8 cellular contexts compared by ENCODE assay signal in the genomic region with DNA sequence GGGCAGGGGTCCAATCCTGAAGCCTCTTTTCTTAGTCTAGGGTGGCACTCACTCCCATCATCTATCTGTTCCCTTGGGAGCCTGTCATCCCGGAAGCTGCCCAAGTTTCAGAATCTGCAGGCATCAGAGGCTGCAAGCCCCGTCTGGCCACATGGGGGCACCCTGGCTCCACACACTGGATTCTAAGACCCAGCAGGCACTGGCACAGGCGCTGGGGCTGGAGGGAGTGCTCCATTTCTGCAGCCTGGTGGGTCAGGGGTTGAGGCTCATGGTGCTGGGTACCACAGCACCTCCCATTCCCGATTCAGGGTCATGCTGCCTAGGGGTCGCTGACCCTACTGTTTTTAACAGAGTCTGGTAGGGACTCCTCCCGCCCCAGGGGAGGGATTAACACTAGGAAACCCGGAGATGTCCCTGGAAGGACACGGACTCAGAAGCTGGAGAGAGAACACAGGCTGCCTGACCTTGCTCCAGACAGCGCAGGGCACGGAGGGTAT.
DNase-seq lines count a peak whose midpoint lies in the region; ATAC-seq and TF ChIP-seq lines count a peak whose summit lies in the region.

No MANE protein-coding gene starts in this region.

- CTCF ChIA-PET in BJ (lab: Yijun Ruan, JAX) (interaction anchor here (0.6 to 4.8 kb wide), 47 partner anchors 9 to 1856 kb away, joined by 3 to 66 read pairs (median 4); no protein-coding TSS in a partner anchor), mammary epithelial cell (lab: Charles Lee; ENCODE audit: low non-redundant PET) (interaction anchor here (0.6 to 1.0 kb wide), 3 partner anchors 166 to 786 kb away, joined by 3 to 7 read pairs (median 4); no protein-coding TSS in a partner anchor)

- no peak overlapping the region for H3K27ac ChIP-seq in mammary epithelial cell (ENCODE audit: insufficient read depth, low read depth, low read length)

- H3K4me1 Mint-ChIP-seq in T-helper 2 cell treated with Interferon-gamma antibody and Interleukin-4, amounts not matched to agents 5 μg/mL and 100 μg/mL, for 36 hours (ENCODE audit: low read depth): no peaks in the 10 kb centered on the region

- no peak overlapping the region for H2AFZ ChIP-seq in mammary epithelial cell (ENCODE audit: low read depth, low read length)

- ATAC-seq in HG03520 (IDR thresholded peaks at IDR 0.05; ENCODE audit: unreplicated experiment): no peak

- H3K27me3 ChIP-seq in BJ (ENCODE audit: control insufficient read depth, insufficient read depth, low read length): no peaks in the 10 kb centered on the region
- H3K27me3 ChIP-seq in mammary epithelial cell (ENCODE audit: insufficient read depth, low read length): no peaks in the 10 kb centered on the region

- H4K20me1 ChIP-seq in mammary epithelial cell (ENCODE audit: insufficient read depth, low read length): no peaks in the 10 kb centered on the region

- no peak overlapping the region for H3K4me2 ChIP-seq in mammary epithelial cell (ENCODE audit: insufficient read depth, low read depth, low read length)

- H3K36me3 ChIP-seq in BJ (ENCODE audit: control insufficient read depth, insufficient read depth, low read length): no peaks in the 10 kb centered on the region
- H3K36me3 ChIP-seq in mammary epithelial cell (ENCODE audit: insufficient read depth, low read length): no peaks in the 10 kb centered on the region

- peak; percentile 100 for TF ChIP-seq CTCF in BJ (IDR thresholded peaks at IDR 0.05; ENCODE audit: insufficient read depth, low read depth, low read length)
- peak; percentile 88 to 99 for TF ChIP-seq CTCF in mammary epithelial cell (conservative IDR thresholded peaks at IDR 0.05 in 1 of 2, IDR thresholded peaks at IDR 0.05 in 1 of 2; ENCODE audit: extremely low read depth in 1 of 2, insufficient read depth in 1 of 2, low read depth in 1 of 2, low read length in 2 of 2)

- H3K4me3 Mint-ChIP-seq in T-helper 2 cell treated with Interferon-gamma antibody and Interleukin-4, amounts not matched to agents 5 μg/mL and 100 μg/mL, for 36 hours: no peak overlapping the region

- in situ Hi-C loops in mammary epithelial cell (cut with MboI; ENCODE audit: low sequenced_read_pairs in 2 of 2): loop anchor here in 1 of 2 donors (10.0 to 25.0 kb wide), 3 partner anchors 160 to 560 kb away; no protein-coding TSS in a partner anchor

- H3K36me3 Mint-ChIP-seq in T-helper 2 cell treated with Interferon-gamma antibody and Interleukin-4, amounts not matched to agents 5 μg/mL and 100 μg/mL, for 36 hours (ENCODE audit: low read depth): no peaks in the 10 kb centered on the region

- DNase-seq in BJ (ENCODE audit: low read depth): peak; percentile 4
- DNase-seq in GM19238 (ENCODE audit: insufficient read length, low spot score): peak; percentile 70
- DNase-seq in NCI-H1048 (lab: John Stamatoyannopoulos, UW): peak; percentile 51
- DNase-seq in T-helper 2 cell treated with Interferon-gamma antibody and Interleukin-4, amounts not matched to agents 5 μg/mL and 100 μg/mL, for 36 hours (ENCODE audit: low spot score): peak; percentile 11
- DNase-seq in mammary epithelial cell: peak; percentile 48
- DNase-seq in islet precursor cell: peak; percentile 91
- peak; percentile 32 to 65 for DNase-seq in stimulated activated CD4-positive, alpha-beta T cell treated with anti-CD3 and anti-CD28 coated beads, Interleukin-12 subunit alpha, Interleukin-12 subunit beta, amount 100 ng/mL, for 24 hours (ENCODE audit: low read depth in 2 of 2)

- H3K9ac ChIP-seq in mammary epithelial cell (ENCODE audit: insufficient read depth, low read length): no peak overlapping the region

- dilution Hi-C loops in mammary epithelial cell (cut with HindIII; ENCODE audit: low sequenced_read_pairs): no loop called here

- H3K27me3 Mint-ChIP-seq in T-helper 2 cell treated with Interferon-gamma antibody and Interleukin-4, amounts not matched to agents 5 μg/mL and 100 μg/mL, for 36 hours (ENCODE audit: low read depth): no peaks in the 10 kb centered on the region

- no peaks in the 10 kb centered on the region for H3K9me3 Mint-ChIP-seq in T-helper 2 cell treated with Interferon-gamma antibody and Interleukin-4, amounts not matched to agents 5 μg/mL and 100 μg/mL, for 36 hours

- H3K27ac Mint-ChIP-seq in T-helper 2 cell treated with Interferon-gamma antibody and Interleukin-4, amounts not matched to agents 5 μg/mL and 100 μg/mL, for 36 hours: no peak overlapping the region

- intact Hi-C loops in mammary epithelial cell (cut with micrococcal nuclease): loop anchor here (1.0 to 2.0 kb wide), 5 partner anchors 165 to 809 kb away; no protein-coding TSS in a partner anchor

- WGBS in mammary epithelial cell (ENCODE audit: low coverage, missing lambda C conversion rate): 37% methylated on average over 7 of the region's 10 CpGs

- H3K4me3 ChIP-seq in BJ (ENCODE audit: low read depth, low read length) (no peak overlapping the region), mammary epithelial cell (replicated peaks in 1 of 3; ENCODE audit: insufficient read depth in 1 of 3, low read depth in 2 of 3, low read length in 3 of 3) (no peak overlapping the region)

- BruUV-seq in mammary epithelial cell (replicated peaks; lab: Mats Ljungman, UMichigan): no TSS peak

- POLR2A ChIA-PET in BJ (lab: Charles Lee): no interaction called here

- no peaks in the 10 kb centered on the region for H3K4me1 ChIP-seq in mammary epithelial cell (ENCODE audit: insufficient read depth, low read length)

- H3K9me3 ChIP-seq in mammary epithelial cell (replicated peaks; ENCODE audit: insufficient read depth, low read length): no peaks in the 10 kb centered on the region

- no peaks in the 10 kb centered on the region for H3K79me2 ChIP-seq in mammary epithelial cell (ENCODE audit: insufficient read depth, low read length)

Comparison
In these comparisons a context has a peak if more than half of its experiments do, and no peak if none do; other contexts are left out.
1. DNase-seq: peak in every context shown above with its lines; median percentile 91 in islet precursor cell; 70 in GM19238; 51 in NCI-H1048; 48 in stimulated activated CD4-positive, alpha-beta T cell treated with anti-CD3 and anti-CD28 coated beads, Interleukin-12 subunit alpha, Interleukin-12 subunit beta, amount 100 ng/mL, for 24 hours; 48 in mammary epithelial cell; 11 in T-helper 2 cell treated with Interferon-gamma antibody and Interleukin-4, amounts not matched to agents 5 μg/mL and 100 μg/mL, for 36 hours; 4 in BJ.